1 cellular context compared by ENCODE assay signal in genomic region chr11:61164610-61165424, GRCh38.
TF ChIP-seq lines count a peak whose summit lies in the region.

No MANE protein-coding gene starts in this region.

TF ChIP-seq in SK-N-SH treated with all-trans-retinoic acid at 6 μM for 48 hours, 23 proteins besides CTCF, POLR2A, EP300 and RAD21 (continued from another document):
- no peak for TF ChIP-seq PATZ1 (CRISPR knock-in tag; IDR thresholded peaks at IDR 0.05; ENCODE audit: borderline replicate concordance)
- TF ChIP-seq POU6F1 (CRISPR knock-in tag; IDR thresholded peaks at IDR 0.05; ENCODE audit: borderline replicate concordance, low read depth): no peak
- TF ChIP-seq TCF4 (CRISPR knock-in tag; IDR thresholded peaks at IDR 0.05; ENCODE audit: borderline replicate concordance): no peak
